In genomic region chr12:65946419-65946818, GRCh38 we compare ENCODE assay signal across 18 cellular contexts.
"Had no signal": no experiment of that assay in that cellular context is flagged by ENCODE, and none has a peak within 500 bp of the region (broad histone marks: within the 10 kb centered on the region; RNA-seq: fewer than 3 reads in every experiment).

No MANE protein-coding gene starts in this region.

- ATAC-seq: activated CD4-positive, CD25-positive, alpha-beta regulatory T cell treated with anti-CD3 and anti-CD28 coated beads, Interleukin-2, amount 50 U/mL, for 24 hours; activated CD8-positive, alpha-beta T cell treated with anti-CD3 and anti-CD28 coated beads, Interleukin-2, amount 10 ng/mL, durations not matched to agents 7 days and 5 days; effector memory CD8-positive, alpha-beta T cell; left lobe of liver; psoas muscle; right cardiac atrium had no signal

- H3K4me3 ChIP-seq: psoas muscle, tibial nerve had no signal

- H3K9me3 ChIP-seq: psoas muscle, tibial nerve had no signal

- H3K36me3 ChIP-seq: tibial nerve had no signal

- DNase-seq: activated CD4-positive, alpha-beta T cell treated with anti-CD3 and anti-CD28 coated beads, Interleukin-2, amount 10 ng/mL, durations not matched to agents 7 days and 5 days; activated CD8-positive, alpha-beta T cell treated with anti-CD3 and anti-CD28 coated beads, Interleukin-2, amount 10 ng/mL, durations not matched to agents 7 days and 5 days; activated naive CD4-positive, alpha-beta T cell treated with Interleukin-2 at 50 U/mL for 16 hours; activated naive CD8-positive, alpha-beta T cell treated with anti-CD3 and anti-CD28 coated beads, Interleukin-2, amount 10 ng/mL, durations not matched to agents 7 days and 5 days; activated T-cell treated with anti-CD3 and anti-CD28 coated beads, Interleukin-2, amount 50 U/mL, for 24 hours; amygdala; dermis blood vessel endothelial cell; effector memory CD8-positive, alpha-beta T cell; foreskin melanocyte; glutamatergic neuron; hippocampal formation; islet precursor cell; midbrain; psoas muscle; right cardiac atrium had no signal

- H3K27me3 ChIP-seq: tibial nerve had no signal

- H3K27ac ChIP-seq: psoas muscle, tibial nerve had no signal
